ENCODE assay signal across 7 cellular contexts in genomic region chr15:67146875-67147381, GRCh38.
A peak's percentile ranks its signal among the peaks of the same experiment; 100 is the strongest.
DNase-seq lines count a peak whose midpoint lies in the region; ATAC-seq and TF ChIP-seq lines count a peak whose summit lies in the region.

No MANE protein-coding gene starts in this region.

- POLR2A ChIA-PET in activated CD8-positive, alpha-beta T cell treated with anti-CD3 and anti-CD28 coated beads for 36 hours (lab: Charles Lee): interaction anchor here (0.6 to 2.1 kb wide), 6 partner anchors 8 to 1187 kb away, joined by 3 to 7 read pairs (median 3); no protein-coding TSS in a partner anchor

- H3K9me3 Mint-ChIP-seq in activated CD8-positive, alpha-beta T cell treated with anti-CD3 and anti-CD28 coated beads for 36 hours: no peaks in the 10 kb centered on the region

- no peaks in the 10 kb centered on the region for H3K36me3 Mint-ChIP-seq in activated CD8-positive, alpha-beta T cell treated with anti-CD3 and anti-CD28 coated beads for 36 hours (ENCODE audit: low read depth)

- H3K4me3 Mint-ChIP-seq in activated CD8-positive, alpha-beta T cell treated with anti-CD3 and anti-CD28 coated beads for 36 hours: peak overlapping the region; percentile 31

- no peaks in the 10 kb centered on the region for H3K36me3 ChIP-seq in H7 (replicated peaks; ENCODE audit: control insufficient read depth, insufficient read depth, low read length)

- peak overlapping the region; percentile 84 for H3K27ac Mint-ChIP-seq in activated CD8-positive, alpha-beta T cell treated with anti-CD3 and anti-CD28 coated beads for 36 hours

- peaks cover 75% of the 10 kb centered on the region for H3K4me1 Mint-ChIP-seq in activated CD8-positive, alpha-beta T cell treated with anti-CD3 and anti-CD28 coated beads for 36 hours (ENCODE audit: low read depth)

- peak; percentile 48 for ATAC-seq in activated CD8-positive, alpha-beta T cell treated with anti-CD3 and anti-CD28 coated beads for 36 hours
- ATAC-seq in HG03139 (IDR thresholded peaks at IDR 0.05; ENCODE audit: unreplicated experiment) (no peak), HG03108 (IDR thresholded peaks at IDR 0.05; ENCODE audit: unreplicated experiment) (no peak)

- intact Hi-C loops in activated CD8-positive, alpha-beta T cell treated with anti-CD3 and anti-CD28 coated beads for 36 hours (cut with micrococcal nuclease): loop anchor here (5.0 kb wide), 1 partner anchor 45 kb away; no protein-coding TSS in a partner anchor

- H3K4me3 ChIP-seq in H7 (ENCODE audit: insufficient read depth, low read depth, low read length): no peak overlapping the region

- no peaks in the 10 kb centered on the region for H3K27me3 ChIP-seq in H7 (ENCODE audit: control insufficient read depth, insufficient read depth, low read length)

- no peak for TF ChIP-seq CTCF in activated CD8-positive, alpha-beta T cell treated with anti-CD3 and anti-CD28 coated beads for 36 hours (IDR thresholded peaks at IDR 0.05)

- CTCF ChIA-PET in activated CD8-positive, alpha-beta T cell treated with anti-CD3 and anti-CD28 coated beads for 36 hours (lab: Charles Lee): interaction anchor here (0.9 to 1.4 kb wide), 2 partner anchors 9 to 30 kb away, joined by 3 to 6 read pairs; no protein-coding TSS in a partner anchor

- DNase-seq in LHCN-M2 (ENCODE audit: low read depth) (peak; percentile 94), glomerular visceral epithelial cell (ENCODE audit: extremely low spot score) (peak; percentile 81), pulmonary artery endothelial cell (ENCODE audit: low read depth, low spot score) (peak; percentile 87), H7 (no peak)
- DNase-seq in activated CD8-positive, alpha-beta T cell treated with anti-CD3 and anti-CD28 coated beads for 36 hours: peak; percentile 46

- H3K27me3 Mint-ChIP-seq in activated CD8-positive, alpha-beta T cell treated with anti-CD3 and anti-CD28 coated beads for 36 hours: no peaks in the 10 kb centered on the region
